ENCODE assay signal across 19 cellular contexts in genomic region chr1:44262414-44262813, GRCh38. TPM values are rescaled to one million over a fixed set of nuclear protein-coding genes. Genes with fewer than 3 reads are reported as not detected.
A peak's percentile ranks its signal among the peaks of the same experiment; 100 is the strongest.
DNase-seq lines count a peak whose midpoint lies in the region; ATAC-seq and TF ChIP-seq lines count a peak whose summit lies in the region.
"Had no signal": no experiment of that assay in that cellular context is flagged by ENCODE, and none has a peak within 500 bp of the region (broad histone marks: within the 10 kb centered on the region; RNA-seq: fewer than 3 reads in every experiment).

No MANE protein-coding gene starts in this region.

- no peak overlapping the region for H4K91ac ChIP-seq in H9 (ENCODE audit: insufficient read length, low read depth, low read length)

- no peaks in the 10 kb centered on the region for H3K27me3 Mint-ChIP-seq in CD4-positive, CD25-positive, alpha-beta regulatory T cell
- no peaks in the 10 kb centered on the region for H3K27me3 Mint-ChIP-seq in H9 (ENCODE audit: low read depth)
- H3K27me3 Mint-ChIP-seq in central memory CD8-positive, alpha-beta T cell, result no peaks in the 10 kb centered on the region
- no peaks in the 10 kb centered on the region for H3K27me3 Mint-ChIP-seq in osteocyte (ENCODE audit: unreplicated experiment)
- H3K27me3 Mint-ChIP-seq: IgD-negative memory B cell had no signal

- no peak overlapping the region for H2BK5ac ChIP-seq in H9 (ENCODE audit: insufficient read length, low read length)

- no peaks in the 10 kb centered on the region for H3K27me3 ChIP-seq in CD4-positive, CD25-positive, alpha-beta regulatory T cell (ENCODE audit: control insufficient read depth, insufficient read depth, low read length)
- no peaks in the 10 kb centered on the region for H3K27me3 ChIP-seq in H9 (ENCODE audit: insufficient read depth, low read length)
- no peaks in the 10 kb centered on the region for H3K27me3 ChIP-seq in mucosa of rectum (ENCODE audit: control insufficient read depth in 2 of 2, insufficient read depth in 2 of 2, low read length in 2 of 2)
- H3K27me3 ChIP-seq in vagina, result no peaks in the 10 kb centered on the region
- H3K27me3 ChIP-seq: MG63 had no signal

- H2BK20ac ChIP-seq in H9 (ENCODE audit: low read depth, low read length, poor library complexity, severe bottlenecking), result no peak overlapping the region

- no peak overlapping the region for H2BK120ac ChIP-seq in H9 (ENCODE audit: low read depth, low read length, poor library complexity, severe bottlenecking)

- H3K4me3 Mint-ChIP-seq in CD4-positive, CD25-positive, alpha-beta regulatory T cell, result no peak overlapping the region
- H3K4me3 Mint-ChIP-seq in H9 (no peak overlapping the region; a peak in 1 of 5 replicates), osteocyte (ENCODE audit: unreplicated experiment) (no peak overlapping the region)
- H3K4me3 Mint-ChIP-seq in central memory CD8-positive, alpha-beta T cell, result no peak overlapping the region
- H3K4me3 Mint-ChIP-seq: CD8-positive, alpha-beta T cell; IgD-negative memory B cell had no signal

- H3K79me1 ChIP-seq in H9 (ENCODE audit: insufficient read depth, low read depth, low read length, poor library complexity, severe bottlenecking), result no peaks in the 10 kb centered on the region

- no peak overlapping the region for H3K9ac ChIP-seq in H9 (ENCODE audit: extremely low read depth, insufficient read length, low read length)
- peak overlapping the region; percentile 70 to 71 for H3K9ac ChIP-seq in mucosa of rectum (ENCODE audit: low read depth in 1 of 2, low read length in 2 of 2)

- no peaks in the 10 kb centered on the region for H3K79me2 ChIP-seq in H9 (ENCODE audit: insufficient read depth, low read length)

- intact Hi-C loops in vagina (cut with DNase I), result no loop called here

- H3K4me1 Mint-ChIP-seq in CD4-positive, CD25-positive, alpha-beta regulatory T cell, result peaks cover 6 to 42% (median 12%) of the 10 kb centered on the region in 4 donors
- H3K4me1 Mint-ChIP-seq in H9 (peaks cover 31 to 50% of the 10 kb centered on the region in 2 experiments), osteocyte (ENCODE audit: unreplicated experiment) (peaks cover 2% of the 10 kb centered on the region)
- peaks cover 10% of the 10 kb centered on the region for H3K4me1 Mint-ChIP-seq in central memory CD8-positive, alpha-beta T cell

- no peaks in the 10 kb centered on the region for H4K20me1 ChIP-seq in H9 (ENCODE audit: control insufficient read depth, insufficient read depth, insufficient read length)

- H3K4ac ChIP-seq in H9 (ENCODE audit: low read depth, low read length), result no peak overlapping the region

- no peaks in the 10 kb centered on the region for H3K9me3 ChIP-seq in CD4-positive, CD25-positive, alpha-beta regulatory T cell (ENCODE audit: control insufficient read depth in 2 of 2, low read length in 2 of 2)
- H3K9me3 ChIP-seq in H9 (ENCODE audit: control insufficient read depth, low read depth, low read length), result no peaks in the 10 kb centered on the region
- no peaks in the 10 kb centered on the region for H3K9me3 ChIP-seq in mucosa of rectum (ENCODE audit: control insufficient read depth in 2 of 2, low read length in 2 of 2)
- H3K9me3 ChIP-seq in vagina, result no peaks in the 10 kb centered on the region
- H3K9me3 ChIP-seq: MG63 had no signal

- no peak overlapping the region for H3K4me3 ChIP-seq in CD4-positive, CD25-positive, alpha-beta regulatory T cell (ENCODE audit: low read depth, low read length)
- H3K4me3 ChIP-seq in mucosa of rectum (ENCODE audit: low read length in 2 of 2) (peak overlapping the region in 1 of 2 donors; percentile 64), vagina (no peak overlapping the region)
- H3K4me3 ChIP-seq: MG63, PC-9 had no signal

- H4K5ac ChIP-seq in H9 (ENCODE audit: insufficient read length, low read depth, low read length), result no peak overlapping the region

- ATAC-seq in CD4-positive, CD25-positive, alpha-beta regulatory T cell (ENCODE audit: low read depth in 2 of 2), result no peak
- ATAC-seq in central memory CD8-positive, alpha-beta T cell (replicated peaks; ENCODE audit: extremely low read depth, poor library complexity, severe bottlenecking), result no peak
- ATAC-seq in HG02610 (IDR thresholded peaks at IDR 0.05; ENCODE audit: unreplicated experiment), result no peak
- ATAC-seq: CD8-positive, alpha-beta T cell had no signal

- H3K27ac Mint-ChIP-seq in CD4-positive, CD25-positive, alpha-beta regulatory T cell, result peak overlapping the region in 2 of 3 donors; percentile 43 to 67
- H3K27ac Mint-ChIP-seq in H9 (peak overlapping the region in 2 of 3 experiments; percentile 19 to 94; a peak in 3 of 7 replicates), osteocyte (ENCODE audit: unreplicated experiment) (no peak overlapping the region)
- peak overlapping the region; percentile 50 for H3K27ac Mint-ChIP-seq in central memory CD8-positive, alpha-beta T cell (ENCODE audit: low read depth)
- H3K27ac Mint-ChIP-seq: CD8-positive, alpha-beta T cell; IgD-negative memory B cell had no signal

- no peak overlapping the region for H2BK15ac ChIP-seq in H9 (ENCODE audit: low read depth, low read length)

- no peak overlapping the region for H4K8ac ChIP-seq in H9 (replicated peaks; ENCODE audit: insufficient read length, low read depth, low read length)

- H3K4me1 ChIP-seq in CD4-positive, CD25-positive, alpha-beta regulatory T cell (ENCODE audit: control insufficient read depth, insufficient read depth, low read length, poor library complexity, severe bottlenecking), result no peaks in the 10 kb centered on the region
- H3K4me1 ChIP-seq in H9 (ENCODE audit: insufficient read depth, low read length) (peaks cover 4% of the 10 kb centered on the region; the same call in 1 of the 2 replicates), mucosa of rectum (ENCODE audit: control insufficient read depth in 2 of 2, insufficient read depth in 2 of 2, low read length in 2 of 2) (peaks cover 59 to 68% of the 10 kb centered on the region in 2 donors), vagina (peaks cover 6% of the 10 kb centered on the region)

- H2AFZ ChIP-seq in H9 (ENCODE audit: low read length), result no peak overlapping the region
- H2AFZ ChIP-seq: PC-9 had no signal

- 0 out of 2 replicates have a peak overlapping the region, but pooled peaks have one; percentile 20 for H3K14ac ChIP-seq in H9 (ENCODE audit: insufficient read depth, low read length)

- no peak overlapping the region for H2BK12ac ChIP-seq in H9 (ENCODE audit: insufficient read length, low read depth, low read length)

- no peak for TF ChIP-seq CTCF in H9 (conservative IDR thresholded peaks at IDR 0.05)
- no peak for TF ChIP-seq CTCF in vagina (IDR thresholded peaks at IDR 0.05)
- no peak for TF ChIP-seq CTCF in osteocyte (IDR thresholded peaks at IDR 0.05)

- H3K36me3 ChIP-seq in CD4-positive, CD25-positive, alpha-beta regulatory T cell (ENCODE audit: control insufficient read depth, insufficient read depth, low read length), result no peaks in the 10 kb centered on the region
- no peaks in the 10 kb centered on the region for H3K36me3 ChIP-seq in mucosa of rectum (ENCODE audit: control insufficient read depth in 2 of 2, insufficient read depth in 2 of 2, low read length in 2 of 2)
- no peaks in the 10 kb centered on the region for H3K36me3 ChIP-seq in vagina
- H3K36me3 ChIP-seq: MG63 had no signal

- H3K56ac ChIP-seq in H9 (ENCODE audit: insufficient read length, low read depth, low read length), result no peak overlapping the region

- H3K9me3 Mint-ChIP-seq in CD4-positive, CD25-positive, alpha-beta regulatory T cell, result no peaks in the 10 kb centered on the region
- H3K9me3 Mint-ChIP-seq in H9 (no peaks in the 10 kb centered on the region), osteocyte (ENCODE audit: unreplicated experiment) (no peaks in the 10 kb centered on the region)
- H3K9me3 Mint-ChIP-seq in central memory CD8-positive, alpha-beta T cell, result no peaks in the 10 kb centered on the region
- H3K9me3 Mint-ChIP-seq: CD8-positive, alpha-beta T cell; IgD-negative memory B cell had no signal

- H3K27ac ChIP-seq in CD4-positive, CD25-positive, alpha-beta regulatory T cell (ENCODE audit: insufficient read depth, low read length, poor library complexity, severe bottlenecking), result no peak overlapping the region
- H3K27ac ChIP-seq in H9 (ENCODE audit: insufficient read length, low read depth, low read length), result no peak overlapping the region
- peak overlapping the region; percentile 77 to 84 for H3K27ac ChIP-seq in mucosa of rectum (ENCODE audit: low read depth in 2 of 2, low read length in 2 of 2)
- no peak overlapping the region for H3K27ac ChIP-seq in vagina
- H3K27ac ChIP-seq: HL-60, PC-9 had no signal

- H2AK5ac ChIP-seq in H9 (ENCODE audit: insufficient read length, low read length), result no peak overlapping the region

- no peak overlapping the region for H3T11ph ChIP-seq in H9 (ENCODE audit: low read length)

- peaks cover 14% of the 10 kb centered on the region for H3K36me3 Mint-ChIP-seq in CD4-positive, CD25-positive, alpha-beta regulatory T cell
- H3K36me3 Mint-ChIP-seq in H9 (ENCODE audit: insufficient read depth in 1 of 3, low read depth in 3 of 3), result peaks cover 0 to 2% (median 0%) of the 10 kb centered on the region in 3 experiments; a peak in 4 of 7 replicates
- peaks cover 2% of the 10 kb centered on the region for H3K36me3 Mint-ChIP-seq in central memory CD8-positive, alpha-beta T cell (ENCODE audit: insufficient read depth)
- H3K36me3 Mint-ChIP-seq in osteocyte (ENCODE audit: unreplicated experiment), result peaks cover 4% of the 10 kb centered on the region

- no peak overlapping the region for H3K18ac ChIP-seq in H9 (ENCODE audit: insufficient read length, low read depth, low read length)

- no peak overlapping the region for H3K23ac ChIP-seq in H9 (ENCODE audit: insufficient read length, low read depth, low read length)

- H3K4me2 ChIP-seq in H9 (ENCODE audit: insufficient read depth, insufficient read length, low read length), result no peak overlapping the region

- TF ChIP-seq POLR2A in vagina (IDR thresholded peaks at IDR 0.05), result no peak

- H3K23me2 ChIP-seq in H9 (ENCODE audit: insufficient read length, low read depth, low read length, poor library complexity, severe bottlenecking), result no peaks in the 10 kb centered on the region

- WGBS in H9 (ENCODE audit: extremely low coverage, insufficient read length, low lambda C conversion rate), result no CpG with 5 or more reads among the region's 6 CpGs

- no peak for DNase-seq in CD4-positive, CD25-positive, alpha-beta regulatory T cell
- DNase-seq in H9, result no peak
- no peak for DNase-seq in central memory CD8-positive, alpha-beta T cell (ENCODE audit: low spot score in 2 of 2)
- no peak for DNase-seq in vagina (ENCODE audit: extremely low spot score in 2 of 2)
- DNase-seq in osteocyte (ENCODE audit: extremely low spot score, unreplicated experiment), result no peak
- DNase-seq in activated CD8-positive, alpha-beta memory T cell treated with anti-CD3 and anti-CD28 coated beads for 24 hours, result no peak
- DNase-seq: CD8-positive, alpha-beta T cell; Kasumi-1; MG63; NCI-H1092 treated with DMSO at 0.1 percent for 48 hours; NCI-H146; NCI-H2029 treated with DMSO at 0.1 percent for 48 hours; NCI-H2171; NCI-H526; PC-9 had no signal

RNA-seq across cellular contexts. Expression of gene DMAP1, which starts 49.1 kb away (rescaled TPM):
- 54.9 TPM for total RNA-seq in CD4-positive, CD25-positive, alpha-beta regulatory T cell
- polyA plus RNA-seq in CD4-positive, CD25-positive, alpha-beta regulatory T cell, result 10 to 100 TPM; 33.5 to 39.9 (median 38.4) TPM
- total RNA-seq in H9 (2021) (54.7 and 55.3 TPM in 2 replicates), vagina (52.3 TPM), osteocyte (42.3 and 46.4 TPM in 2 replicates)

Comparison
In these comparisons a context has a peak if more than half of its experiments do, and no peak if none do; other contexts are left out.
1. H3K27ac ChIP-seq: peak in mucosa of rectum (2 of 2); none in CD4-positive, CD25-positive, alpha-beta regulatory T cell (single experiment), H9 (single experiment) and vagina (single experiment).